In genomic region chr19:49817964-49818690, GRCh38 we compare ENCODE assay signal across 1 cellular context.
A peak's percentile ranks its signal among the peaks of the same experiment; 100 is the strongest.
TF ChIP-seq lines count a peak whose summit lies in the region.

TSS of gene MED25 (plus strand) at chr19:49818289. CDS start at chr19:49818342, 53 bp downstream.

TF ChIP-seq in K562, 482 proteins besides CTCF, POLR2A, EP300 and RAD21 (continued from another document and continues in another):
- TF ChIP-seq ZBTB40 (IDR thresholded peaks at IDR 0.05) (peak; percentile 9; the same call in 1 of the 2 replicates), ZBTB40 (CRISPR knock-in tag; IDR thresholded peaks at IDR 0.05) (no peak), ZMIZ1 (IDR thresholded peaks at IDR 0.05; ENCODE audit: low read depth in 2 of 2, low read length in 2 of 2) (0 out of 4 replicates have a peak, but pooled peaks of 1 of the 2 experiments have one; percentile 9), ZNF395 (CRISPR knock-in tag; IDR thresholded peaks at IDR 0.05) (no peak), FOXM1 (IDR thresholded peaks at IDR 0.05; ENCODE audit: low read depth) (no peak), FOXM1 (CRISPR knock-in tag; IDR thresholded peaks at IDR 0.05; ENCODE audit: low read depth) (no peak), CREM (IDR thresholded peaks at IDR 0.05; ENCODE audit: low read depth) (peak; percentile 67), TGIF2 (CRISPR knock-in tag; IDR thresholded peaks at IDR 0.05) (0 out of 2 replicates have a peak, but pooled peaks have one; percentile 49), HNRNPLL (IDR thresholded peaks at IDR 0.05; ENCODE audit: low read depth, low read length, poor library complexity, severe bottlenecking) (peak; percentile 34), MTA2 (IDR thresholded peaks at IDR 0.05; ENCODE audit: low read depth) (no peak), ZBTB12 (CRISPR knock-in tag; IDR thresholded peaks at IDR 0.05) (0 out of 2 replicates have a peak, but pooled peaks have one; percentile 29), GTF2B (IDR thresholded peaks at IDR 0.05; ENCODE audit: extremely low read depth, insufficient read length) (no peak), BRF1 (IDR thresholded peaks at IDR 0.05; ENCODE audit: borderline replicate concordance, extremely low read depth, insufficient read length) (no peak), SAP30 (IDR thresholded peaks at IDR 0.05; ENCODE audit: borderline replicate concordance, insufficient read depth, low read depth, low read length, poor library complexity, severe bottlenecking) (no peak), HNRNPH1 (optimal IDR thresholded peaks at IDR 0.05; ENCODE audit: low read depth, low read length) (no peak), MEF2D (tag; conservative IDR thresholded peaks at IDR 0.05; ENCODE audit: low read depth) (no peak), ZNF589 (CRISPR knock-in tag; IDR thresholded peaks at IDR 0.05; ENCODE audit: low read depth) (0 out of 2 replicates have a peak, but pooled peaks have one; percentile 47), ZHX1 (conservative IDR thresholded peaks at IDR 0.05; ENCODE audit: low read length) (peak; percentile 97), ESRRB (CRISPR knock-in tag; IDR thresholded peaks at IDR 0.05; ENCODE audit: borderline replicate concordance) (no peak), ZNF398 (CRISPR knock-in tag; IDR thresholded peaks at IDR 0.05) (no peak), ZBTB33 (CRISPR knock-in tag; IDR thresholded peaks at IDR 0.05) (peak; percentile 27; the same call in 1 of the 2 replicates), MEF2A (IDR thresholded peaks at IDR 0.05; ENCODE audit: control insufficient read depth, low read depth, low read length) (no peak), SLC30A9 (CRISPR knock-in tag; IDR thresholded peaks at IDR 0.05) (no peak), CHD1 (IDR thresholded peaks at IDR 0.05; ENCODE audit: low read length) (no peak), TFAM (CRISPR knock-in tag; conservative IDR thresholded peaks at IDR 0.05) (no peak), RFX5 (IDR thresholded peaks at IDR 0.05; ENCODE audit: low read depth, low read length) (no peak), WHSC1 (IDR thresholded peaks at IDR 0.05; ENCODE audit: low read length) (no peak), MED1 (CRISPR knock-in tag; IDR thresholded peaks at IDR 0.05; ENCODE audit: borderline replicate concordance) (no peak), RBBP5 (IDR thresholded peaks at IDR 0.05; ENCODE audit: borderline replicate concordance, insufficient read depth, low read length, poor library complexity, severe bottlenecking) (peak; percentile 61), CHCHD3 (CRISPR knock-in tag; IDR thresholded peaks at IDR 0.05) (no peak), GATAD2A (IDR thresholded peaks at IDR 0.05) (no peak), ZNF282 (CRISPR knock-in tag; IDR thresholded peaks at IDR 0.05) (0 out of 2 replicates have a peak, but pooled peaks have one; percentile 23), GTF2F1 (IDR thresholded peaks at IDR 0.05; ENCODE audit: low read depth, low read length) (no peak), KLF6 (CRISPR knock-in tag; IDR thresholded peaks at IDR 0.05; ENCODE audit: borderline replicate concordance) (no peak), DIDO1 (tag; IDR thresholded peaks at IDR 0.05; ENCODE audit: low read depth) (peak; percentile 42; the same call in 1 of the 2 replicates), SREBF2 (CRISPR knock-in tag; IDR thresholded peaks at IDR 0.05) (no peak)
